In the genomic region with DNA sequence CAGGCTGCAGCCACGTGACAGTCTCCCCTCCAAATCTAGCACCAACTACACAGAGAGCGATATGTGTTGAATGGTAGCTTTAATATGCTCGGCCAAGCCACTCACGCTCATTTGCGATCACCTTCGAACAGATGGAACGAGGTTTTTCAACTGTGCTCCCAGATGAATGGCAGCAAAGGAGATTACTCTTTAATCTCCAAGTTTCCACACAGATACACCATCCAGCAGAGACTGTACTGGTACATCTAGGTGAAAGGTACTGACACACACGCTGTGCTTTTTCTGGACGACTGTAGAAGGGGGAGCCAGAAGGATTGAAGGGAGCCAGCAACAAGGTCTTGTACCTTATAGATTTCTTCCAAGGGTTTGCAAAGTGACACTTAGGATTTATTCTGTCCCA, we compare ENCODE assay signal across 27 cellular contexts.
DNase-seq lines count a peak whose midpoint lies in the region; ATAC-seq, FAIRE-seq and TF ChIP-seq lines count a peak whose summit lies in the region.
"Had no signal": no experiment of that assay in that cellular context is flagged by ENCODE, and none has a peak within 500 bp of the region (broad histone marks: within the 10 kb centered on the region; RNA-seq: fewer than 3 reads in every experiment).

No MANE protein-coding gene starts in this region.

- no peaks in the 10 kb centered on the region for H3K79me1 ChIP-seq in IMR-90 (ENCODE audit: low read depth in 1 of 2, low read length in 2 of 2)

- peak; percentile 32 for FAIRE-seq in D721Med (lab: Jason Lieb, UNC)
- FAIRE-seq: GM12892, H54, HTR-8/SVneo had no signal

- intact Hi-C loops in IMR-90 (cut with micrococcal nuclease), result no loop called here
- intact Hi-C loops in left ventricle myocardium superior (cut with micrococcal nuclease), result no loop called here

- no peak for TF ChIP-seq CTCF in D721Med (IDR thresholded peaks at IDR 0.05; ENCODE audit: insufficient read depth, missing control alignments)
- no peak for TF ChIP-seq CTCF in IMR-90 (conservative IDR thresholded peaks at IDR 0.05; ENCODE audit: low read depth, low read length)
- no peak for TF ChIP-seq CTCF in VCaP (conservative IDR thresholded peaks at IDR 0.05)

- no peaks in the 10 kb centered on the region for H3K36me3 ChIP-seq in IMR-90 (ENCODE audit: control insufficient read depth, insufficient read depth, low read length)

- H3K4me2 ChIP-seq in IMR-90 (ENCODE audit: low read depth, low read length), result no peak overlapping the region
- H3K4me2 ChIP-seq: PC-9 had no signal

- H4K8ac ChIP-seq in IMR-90 (ENCODE audit: low read depth in 2 of 2, low read length in 2 of 2), result no peak overlapping the region

- H3K4me3 ChIP-seq in IMR-90 (ENCODE audit: insufficient read depth, low read depth, low read length), result no peak overlapping the region
- H3K4me3 ChIP-seq: PC-9 had no signal

- no peak for TF ChIP-seq RAD21 in IMR-90 (IDR thresholded peaks at IDR 0.05; ENCODE audit: low read length)

- H2BK15ac ChIP-seq in IMR-90 (ENCODE audit: low read depth, low read length), result no peak overlapping the region; the same call in 2 of the 3 replicates

- 0 out of 2 replicates have a peak overlapping the region, but pooled peaks have one; percentile 10 for H2BK20ac ChIP-seq in IMR-90 (ENCODE audit: low read depth, low read length)

- TF ChIP-seq POLR2A in IMR-90 (IDR thresholded peaks at IDR 0.05; ENCODE audit: low read depth, low read length), result no peak

- no peak overlapping the region for H3K27ac ChIP-seq in IMR-90 (ENCODE audit: insufficient read depth, low read length)
- peak overlapping the region; percentile 72 for H3K27ac ChIP-seq in VCaP
- H3K27ac ChIP-seq: PC-9 had no signal

- in situ Hi-C loops in IMR-90 (cut with MboI; ENCODE audit: low sequenced_read_pairs), result no loop called here

- H3K9me3 ChIP-seq in IMR-90 (ENCODE audit: control insufficient read depth, insufficient read depth, low read length), result no peaks in the 10 kb centered on the region

- H2AK5ac ChIP-seq in IMR-90 (ENCODE audit: low read depth, low read length), result no peak overlapping the region

- no peaks in the 10 kb centered on the region for H3K27me3 ChIP-seq in IMR-90 (ENCODE audit: control insufficient read depth, insufficient read depth, low read length)

- no peak overlapping the region for H4K5ac ChIP-seq in IMR-90 (ENCODE audit: low read depth, low read length)

- POLR2A ChIA-PET in IMR-90 (lab: Charles Lee; ENCODE audit: unreplicated experiment), result no interaction called here

- no peak overlapping the region for H3K23ac ChIP-seq in IMR-90 (ENCODE audit: low read depth, low read length)

- H4K91ac ChIP-seq in IMR-90 (ENCODE audit: insufficient read depth, low read depth, low read length), result no peak overlapping the region

- dilution Hi-C loops in IMR-90 (cut with HindIII; ENCODE audit: low sequenced_read_pairs, unreplicated experiment), result no loop called here

- H3K14ac ChIP-seq in IMR-90 (replicated peaks; ENCODE audit: low read depth, low read length), result no peak overlapping the region

- no TSS peak for BruUV-seq in IMR-90 (replicated peaks; lab: Mats Ljungman, UMichigan)

- no CpG with 5 or more reads among the region's 9 CpGs for WGBS in IMR-90 (ENCODE audit: extremely low coverage in 2 of 2, insufficient read length in 1 of 2), 2 experiments

- no peaks in the 10 kb centered on the region for H4K20me1 ChIP-seq in IMR-90 (ENCODE audit: insufficient read depth, low read length)

- no peak overlapping the region for H2BK5ac ChIP-seq in IMR-90 (ENCODE audit: low read depth, low read length, poor library complexity, severe bottlenecking)

- no peak overlapping the region for H3K18ac ChIP-seq in IMR-90 (ENCODE audit: low read depth, low read length)

- H3K4me1 ChIP-seq in IMR-90 (ENCODE audit: control insufficient read depth, insufficient read depth, low read length), result peaks cover 6% of the 10 kb centered on the region; the same call in 1 of the 2 replicates

- H2AK9ac ChIP-seq in IMR-90 (replicated peaks; ENCODE audit: low read depth, low read length, poor library complexity), result no peak overlapping the region

- peaks cover 10% of the 10 kb centered on the region for H3K9me1 ChIP-seq in IMR-90 (ENCODE audit: insufficient read depth, low read length)

- DNase-seq in D721Med (ENCODE audit: insufficient read length, low spot score) (peak; percentile 30), IMR-90 (no peak), left ventricle myocardium superior (no peak), RKO (ENCODE audit: low spot score) (no peak), activated gamma-delta T cell (lab: John Stamatoyannopoulos, UW) (no peak)
- DNase-seq: C1 segment of cervical spinal cord; CD4-positive, alpha-beta memory T cell; COR-L47; DMS 273 treated with DMSO at 0.1 percent for 48 hours; DMS79; EL; GF-D8; KG1; NCI-H1048; NCI-H1417; NCI-H1694; NCI-H2029 treated with DMSO at 0.1 percent for 48 hours; NK-92 treated with Interleukin-12 subunit alpha and Interleukin-12 subunit beta, amount 100 ng/mL, for 24 hours; PC-9; RPMI8226; SHP77 treated with DMSO at 0.1 percent for 48 hours had no signal

- no peak overlapping the region; the same call in 1 of the 2 replicates for H3K4ac ChIP-seq in IMR-90 (ENCODE audit: low read depth, low read length)

- CTCF ChIA-PET in IMR-90 (lab: Yijun Ruan, JAX), result no interaction called here

- H2BK120ac ChIP-seq in IMR-90 (ENCODE audit: low read depth, low read length), result no peak overlapping the region

- ATAC-seq in IMR-90 (ENCODE audit: low read depth), result no peak
- peak; percentile 58 for ATAC-seq in left ventricle myocardium superior
- no peak for ATAC-seq in HG03442 (IDR thresholded peaks at IDR 0.05; ENCODE audit: unreplicated experiment)
- ATAC-seq in HG02981 (IDR thresholded peaks at IDR 0.05; ENCODE audit: unreplicated experiment), result no peak

- H3K56ac ChIP-seq in IMR-90 (ENCODE audit: extremely low read depth, insufficient read depth, low read length), result no peak overlapping the region

- H3K9ac ChIP-seq in IMR-90 (ENCODE audit: low read depth, low read length), result no peak overlapping the region

- no peak overlapping the region for H2AFZ ChIP-seq in IMR-90 (replicated peaks; ENCODE audit: low read length, poor library complexity)
- H2AFZ ChIP-seq: PC-9 had no signal

TF ChIP-seq in IMR-90, 13 proteins besides CTCF, POLR2A, EP300 and RAD21:
- TF ChIP-seq RFX5 (IDR thresholded peaks at IDR 0.05; ENCODE audit: low read depth, low read length) (no peak), CHD1 (IDR thresholded peaks at IDR 0.05; ENCODE audit: low read depth, low read length) (no peak), SMC3 (IDR thresholded peaks at IDR 0.05; ENCODE audit: low read depth, low read length) (no peak), ELK1 (IDR thresholded peaks at IDR 0.05; ENCODE audit: borderline replicate concordance, low read depth, low read length) (no peak), MXI1 (IDR thresholded peaks at IDR 0.05; ENCODE audit: borderline replicate concordance, low read depth, low read length) (no peak), CEBPB (IDR thresholded peaks at IDR 0.05; ENCODE audit: low read depth, low read length) (no peak), BHLHE40 (IDR thresholded peaks at IDR 0.05; ENCODE audit: low read depth, low read length) (no peak), MAZ (IDR thresholded peaks at IDR 0.05; ENCODE audit: borderline replicate concordance, low read depth, low read length) (no peak), NFE2L2 (IDR thresholded peaks at IDR 0.05; ENCODE audit: low read depth, low read length) (no peak), MAFK (IDR thresholded peaks at IDR 0.05; ENCODE audit: low read depth, low read length) (no peak), RCOR1 (IDR thresholded peaks at IDR 0.05; ENCODE audit: insufficient replicate concordance, low read length) (no peak), FOS (IDR thresholded peaks at IDR 0.05; ENCODE audit: low read depth, low read length) (no peak)
- TF ChIP-seq, protein P1, sequence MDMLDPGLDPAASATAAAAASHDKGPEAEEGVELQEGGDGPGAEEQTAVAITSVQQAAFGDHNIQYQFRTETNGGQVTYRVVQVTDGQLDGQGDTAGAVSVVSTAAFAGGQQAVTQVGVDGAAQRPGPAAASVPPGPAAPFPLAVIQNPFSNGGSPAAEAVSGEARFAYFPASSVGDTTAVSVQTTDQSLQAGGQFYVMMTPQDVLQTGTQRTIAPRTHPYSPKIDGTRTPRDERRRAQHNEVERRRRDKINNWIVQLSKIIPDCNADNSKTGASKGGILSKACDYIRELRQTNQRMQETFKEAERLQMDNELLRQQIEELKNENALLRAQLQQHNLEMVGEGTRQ (IDR thresholded peaks at IDR 0.05; ENCODE audit: low read depth, low read length), result no peak
TF ChIP-seq in IMR-90: peak in this region for 0.
